ENCODE assay signal across 8 cellular contexts in the genomic region with DNA sequence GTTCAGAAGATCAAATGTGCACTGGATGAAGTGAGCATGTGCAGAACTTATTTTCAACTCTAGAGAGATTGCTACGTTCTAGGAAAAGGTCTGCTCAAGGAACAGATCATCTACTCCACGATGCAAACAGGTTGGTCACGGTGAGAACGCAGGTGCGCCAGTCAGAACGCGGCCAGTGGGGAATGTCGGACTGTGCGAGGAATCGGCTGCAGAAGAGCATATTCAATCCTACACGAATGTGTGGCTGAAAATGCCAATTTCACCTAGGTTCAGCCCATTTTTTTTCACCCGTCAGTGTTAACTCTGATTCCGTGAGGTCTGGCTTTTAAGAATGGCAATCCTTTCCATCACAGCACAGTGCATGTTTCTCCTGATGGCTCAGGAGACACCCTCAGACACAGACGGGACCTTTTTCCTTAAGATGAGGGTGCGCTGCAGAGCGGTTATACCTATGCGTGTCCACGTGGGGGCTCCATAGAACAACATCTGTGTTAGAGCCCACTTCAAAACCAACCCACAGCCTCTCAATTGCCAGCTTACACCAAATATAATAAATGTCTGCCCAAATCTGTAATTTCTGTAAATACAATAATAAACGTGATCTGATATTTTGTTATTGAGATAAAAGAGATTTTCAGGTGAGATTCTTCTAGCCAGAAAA.
DNase-seq lines count a peak whose midpoint lies in the region; ATAC-seq and TF ChIP-seq lines count a peak whose summit lies in the region.

No MANE protein-coding gene starts in this region.

- POLR2A ChIA-PET in activated CD8-positive, alpha-beta T cell treated with anti-CD3 and anti-CD28 coated beads, Interleukin-2, amount 10 ng/mL, durations not matched to agents 7 days and 5 days (lab: Charles Lee): no interaction called here

- peaks cover 0 to 4% (median 0%) of the 10 kb centered on the region in 7 donors for H3K9me3 Mint-ChIP-seq in CD14-positive monocyte
- no peaks in the 10 kb centered on the region for H3K9me3 Mint-ChIP-seq in activated CD8-positive, alpha-beta T cell treated with anti-CD3 and anti-CD28 coated beads, Interleukin-2, amount 10 ng/mL, durations not matched to agents 7 days and 5 days (ENCODE audit: insufficient read depth)

- intact Hi-C loops in CD14-positive monocyte (cut with micrococcal nuclease): loop anchor here in 1 of 2 donors (5.0 kb wide), 1 partner anchor 348 kb away; no protein-coding TSS in a partner anchor

- no peak overlapping the region for H3K4me3 Mint-ChIP-seq in CD14-positive monocyte
- H3K4me3 Mint-ChIP-seq in activated CD8-positive, alpha-beta T cell treated with anti-CD3 and anti-CD28 coated beads, Interleukin-2, amount 10 ng/mL, durations not matched to agents 7 days and 5 days: no peak overlapping the region

- H3K4me1 Mint-ChIP-seq in CD14-positive monocyte: no peaks in the 10 kb centered on the region
- H3K4me1 Mint-ChIP-seq in activated CD8-positive, alpha-beta T cell treated with anti-CD3 and anti-CD28 coated beads, Interleukin-2, amount 10 ng/mL, durations not matched to agents 7 days and 5 days (ENCODE audit: low read depth): no peaks in the 10 kb centered on the region

- peak; percentile 80 for TF ChIP-seq CTCF in CD14-positive monocyte (IDR thresholded peaks at IDR 0.05)
- peak; percentile 65 for TF ChIP-seq CTCF in foreskin fibroblast (IDR thresholded peaks at IDR 0.05; ENCODE audit: low read depth, low read length)
- TF ChIP-seq CTCF in omental fat pad (IDR thresholded peaks at IDR 0.05): no peak

- no peak overlapping the region for H3K27ac Mint-ChIP-seq in CD14-positive monocyte
- H3K27ac Mint-ChIP-seq in activated CD8-positive, alpha-beta T cell treated with anti-CD3 and anti-CD28 coated beads, Interleukin-2, amount 10 ng/mL, durations not matched to agents 7 days and 5 days: no peak overlapping the region

- no peak overlapping the region for H3K4me3 ChIP-seq in foreskin fibroblast (ENCODE audit: low read depth in 1 of 2, low read length in 2 of 2)

- CTCF ChIA-PET in activated CD8-positive, alpha-beta T cell treated with anti-CD3 and anti-CD28 coated beads, Interleukin-2, amount 10 ng/mL, durations not matched to agents 7 days and 5 days (lab: Charles Lee): interaction anchor here (1.0 to 1.7 kb wide), 3 partner anchors 252 to 357 kb away, joined by 4 to 8 read pairs (median 5); no protein-coding TSS in a partner anchor

- DNase-seq in CD14-positive monocyte (ENCODE audit: low spot score): peak; percentile 50
- peak; percentile 82 for DNase-seq in NCI-H345 treated with DMSO at 0.1 percent for 48 hours (lab: John Stamatoyannopoulos, UW; ENCODE audit: unreplicated experiment)
- peak; percentile 62 for DNase-seq in activated CD8-positive, alpha-beta T cell treated with anti-CD3 and anti-CD28 coated beads, Interleukin-2, amount 10 ng/mL, durations not matched to agents 7 days and 5 days
- peak; percentile 26 to 49 for DNase-seq in foreskin fibroblast
- DNase-seq in omental fat pad (ENCODE audit: low spot score): peak; percentile 28

- ATAC-seq in GM18867 (IDR thresholded peaks at IDR 0.05; ENCODE audit: unreplicated experiment) (peak; percentile 93), HG03196 (IDR thresholded peaks at IDR 0.05; ENCODE audit: unreplicated experiment) (peak; percentile 72), omental fat pad (ENCODE audit: low FRiP score) (peak; percentile 83), GM21447 (IDR thresholded peaks at IDR 0.05; ENCODE audit: unreplicated experiment) (no peak)
- peak; percentile 72 for ATAC-seq in activated CD8-positive, alpha-beta T cell treated with anti-CD3 and anti-CD28 coated beads, Interleukin-2, amount 10 ng/mL, durations not matched to agents 7 days and 5 days

- H3K27me3 Mint-ChIP-seq in CD14-positive monocyte (ENCODE audit: low read depth in 3 of 3): peaks cover 9 to 21% (median 19%) of the 10 kb centered on the region in 3 donors
- no peaks in the 10 kb centered on the region for H3K27me3 Mint-ChIP-seq in activated CD8-positive, alpha-beta T cell treated with anti-CD3 and anti-CD28 coated beads, Interleukin-2, amount 10 ng/mL, durations not matched to agents 7 days and 5 days (ENCODE audit: low read depth)

- H3K36me3 Mint-ChIP-seq in CD14-positive monocyte: no peaks in the 10 kb centered on the region
- no peaks in the 10 kb centered on the region for H3K36me3 Mint-ChIP-seq in activated CD8-positive, alpha-beta T cell treated with anti-CD3 and anti-CD28 coated beads, Interleukin-2, amount 10 ng/mL, durations not matched to agents 7 days and 5 days (ENCODE audit: low read depth)

Comparison
In these comparisons a context has a peak if more than half of its experiments do, and no peak if none do; other contexts are left out.
1. DNase-seq: peak in every context shown above with its lines; median percentile 82 in NCI-H345 treated with DMSO at 0.1 percent for 48 hours; 62 in activated CD8-positive, alpha-beta T cell treated with anti-CD3 and anti-CD28 coated beads, Interleukin-2, amount 10 ng/mL, durations not matched to agents 7 days and 5 days; 50 in CD14-positive monocyte; 38 in foreskin fibroblast; 28 in omental fat pad.
2. CTCF ChIP-seq: peak in CD14-positive monocyte (single experiment) and foreskin fibroblast (single experiment); none in omental fat pad (0 of 3).